8 cellular contexts compared by ENCODE assay signal in the genomic region with DNA sequence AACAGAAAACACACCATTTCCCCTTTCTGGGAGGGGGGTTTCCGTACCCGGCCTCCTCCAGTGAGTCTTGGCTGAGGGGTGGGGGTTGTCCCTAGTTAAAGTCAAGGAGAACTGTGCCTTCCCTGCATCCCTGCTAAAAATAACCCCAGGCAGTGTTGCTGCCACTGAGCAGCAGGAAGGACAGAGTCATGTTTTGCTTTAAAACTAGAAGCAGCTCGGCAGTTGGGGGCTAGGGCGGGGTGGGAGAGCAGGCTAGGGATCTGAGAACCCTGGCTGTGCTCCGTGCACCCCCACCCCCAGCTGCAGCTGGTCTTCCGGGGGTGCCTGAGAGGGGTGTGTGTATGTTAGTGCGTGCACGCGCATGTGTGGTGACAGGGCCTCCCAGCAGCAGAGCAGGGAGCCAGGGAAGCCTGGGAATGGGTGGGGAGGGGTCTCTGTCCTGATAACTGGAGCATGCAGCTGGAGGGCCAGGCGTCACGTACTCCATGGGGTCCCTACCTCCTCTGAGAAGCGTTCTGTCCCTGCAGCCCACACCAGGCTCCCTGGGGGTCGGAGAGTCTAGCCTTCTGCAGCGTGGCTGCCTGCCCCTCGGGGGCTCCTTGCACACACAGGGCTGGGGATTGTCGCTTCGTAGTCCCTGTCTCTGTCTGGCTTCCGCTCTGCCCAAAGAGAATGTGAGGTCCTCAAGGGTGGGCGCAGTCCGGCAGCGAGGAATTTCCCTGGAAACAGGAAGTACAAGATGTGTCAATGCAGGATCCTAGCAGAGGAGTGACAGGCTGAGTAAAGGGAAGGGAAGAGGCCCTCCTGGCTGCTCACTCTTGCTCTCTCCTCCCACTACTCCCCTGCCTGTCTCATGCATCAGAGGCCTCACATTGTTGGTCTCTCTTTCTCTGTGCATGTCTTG. TPM values are rescaled to one million over a fixed set of nuclear protein-coding genes. Genes with fewer than 3 reads are reported as not detected.
DNase-seq lines count a peak whose midpoint lies in the region; TF ChIP-seq lines count a peak whose summit lies in the region.

No MANE protein-coding gene starts in this region.

- H3K27me3 Mint-ChIP-seq in HFFc6 (ENCODE audit: insufficient read depth): peaks cover 11% of the 10 kb centered on the region

- TF ChIP-seq CTCF in GM13977 (IDR thresholded peaks at IDR 0.05; ENCODE audit: extremely low read depth, insufficient read depth, missing control alignments): no peak
- TF ChIP-seq CTCF in HFFc6 (IDR thresholded peaks at IDR 0.05): no peak

- H3K4me3 ChIP-seq in duodenal mucosa (ENCODE audit: low read depth in 1 of 2, low read length in 2 of 2): peak overlapping the region; percentile 22 to 32
- H3K4me3 ChIP-seq in mesodermal cell (ENCODE audit: extremely low read depth, insufficient read depth, low read length, poor library complexity, severe bottlenecking): peak overlapping the region; percentile 30
- H3K4me3 ChIP-seq in urinary bladder (ENCODE audit: low read depth, low read length): no peak overlapping the region

- H3K9me3 Mint-ChIP-seq in HFFc6: no peaks in the 10 kb centered on the region

- H3K4me1 Mint-ChIP-seq in HFFc6 (ENCODE audit: low read depth): peaks cover 16% of the 10 kb centered on the region

- H3K4me1 ChIP-seq in duodenal mucosa (ENCODE audit: control insufficient read depth in 1 of 2, insufficient read depth in 2 of 2, low read length in 2 of 2) (peaks cover 47 to 50% of the 10 kb centered on the region in 2 donors), mesodermal cell (ENCODE audit: control insufficient read depth, insufficient read depth, low read length, poor library complexity, severe bottlenecking) (peaks cover 34% of the 10 kb centered on the region), urinary bladder (ENCODE audit: insufficient read depth) (no peaks in the 10 kb centered on the region)

- no peaks in the 10 kb centered on the region for H3K36me3 ChIP-seq in duodenal mucosa (ENCODE audit: control insufficient read depth in 1 of 2, insufficient read depth in 2 of 2, low read length in 2 of 2)
- no peaks in the 10 kb centered on the region for H3K36me3 ChIP-seq in mesodermal cell (ENCODE audit: control insufficient read depth, insufficient read depth, low read length)
- H3K36me3 ChIP-seq in urinary bladder (ENCODE audit: insufficient read depth): no peaks in the 10 kb centered on the region

- 22 to 31% methylated on average over 16 of the region's 21 CpGs for WGBS in mesodermal cell (ENCODE audit: insufficient coverage in 2 of 2), 2 experiments
- WGBS in urinary bladder: 21% methylated on average over 21 of the region's 21 CpGs

- in situ Hi-C loops in GM13977 (cut with MboI; ENCODE audit: low pct_unique_long_range_greater_than_20kb, low sequenced_read_pairs, unreplicated experiment): no loop called here

- no peaks in the 10 kb centered on the region for H3K27me3 ChIP-seq in duodenal mucosa (ENCODE audit: control insufficient read depth in 1 of 2, insufficient read depth in 2 of 2, low read length in 2 of 2)

- H3K9me3 ChIP-seq in duodenal mucosa (ENCODE audit: control insufficient read depth in 1 of 2, low read length in 2 of 2): no peaks in the 10 kb centered on the region
- no peaks in the 10 kb centered on the region for H3K9me3 ChIP-seq in mesodermal cell (ENCODE audit: control insufficient read depth, low read length)

- peak overlapping the region; percentile 20; the same call in 1 of the 2 replicates for H3K27ac Mint-ChIP-seq in HFFc6

- peak overlapping the region in 1 of 2 donors; percentile 4 for H3K9ac ChIP-seq in duodenal mucosa (ENCODE audit: low read depth in 1 of 2, low read length in 2 of 2)

- H3K4me3 Mint-ChIP-seq in HFFc6: peak overlapping the region; percentile 41; the same call in 1 of the 2 replicates

- peak; percentile 70 for DNase-seq in GM13977 (ENCODE audit: low spot score)
- DNase-seq in HFFc6: no peak
- no peak for DNase-seq in NCI-H1048 (lab: John Stamatoyannopoulos, UW)
- DNase-seq in amniotic stem cell (lab: John Stamatoyannopoulos, UW): no peak

- peak overlapping the region; percentile 32 for H3K27ac ChIP-seq in duodenal mucosa (ENCODE audit: low read depth, low read length)
- H3K27ac ChIP-seq in mesodermal cell (ENCODE audit: low read depth, low read length, severe bottlenecking): peak overlapping the region; percentile 91
- H3K27ac ChIP-seq in urinary bladder (ENCODE audit: low read depth): peak overlapping the region; percentile 34

- H3K36me3 Mint-ChIP-seq in HFFc6 (ENCODE audit: low read depth): no peaks in the 10 kb centered on the region

TF ChIP-seq in PFSK-1, 5 proteins besides CTCF, POLR2A, EP300 and RAD21:
- peak; percentile 72 for TF ChIP-seq POLR2AphosphoS5 (IDR thresholded peaks at IDR 0.05; ENCODE audit: low read depth, low read length)
- TF ChIP-seq, protein P1, sequence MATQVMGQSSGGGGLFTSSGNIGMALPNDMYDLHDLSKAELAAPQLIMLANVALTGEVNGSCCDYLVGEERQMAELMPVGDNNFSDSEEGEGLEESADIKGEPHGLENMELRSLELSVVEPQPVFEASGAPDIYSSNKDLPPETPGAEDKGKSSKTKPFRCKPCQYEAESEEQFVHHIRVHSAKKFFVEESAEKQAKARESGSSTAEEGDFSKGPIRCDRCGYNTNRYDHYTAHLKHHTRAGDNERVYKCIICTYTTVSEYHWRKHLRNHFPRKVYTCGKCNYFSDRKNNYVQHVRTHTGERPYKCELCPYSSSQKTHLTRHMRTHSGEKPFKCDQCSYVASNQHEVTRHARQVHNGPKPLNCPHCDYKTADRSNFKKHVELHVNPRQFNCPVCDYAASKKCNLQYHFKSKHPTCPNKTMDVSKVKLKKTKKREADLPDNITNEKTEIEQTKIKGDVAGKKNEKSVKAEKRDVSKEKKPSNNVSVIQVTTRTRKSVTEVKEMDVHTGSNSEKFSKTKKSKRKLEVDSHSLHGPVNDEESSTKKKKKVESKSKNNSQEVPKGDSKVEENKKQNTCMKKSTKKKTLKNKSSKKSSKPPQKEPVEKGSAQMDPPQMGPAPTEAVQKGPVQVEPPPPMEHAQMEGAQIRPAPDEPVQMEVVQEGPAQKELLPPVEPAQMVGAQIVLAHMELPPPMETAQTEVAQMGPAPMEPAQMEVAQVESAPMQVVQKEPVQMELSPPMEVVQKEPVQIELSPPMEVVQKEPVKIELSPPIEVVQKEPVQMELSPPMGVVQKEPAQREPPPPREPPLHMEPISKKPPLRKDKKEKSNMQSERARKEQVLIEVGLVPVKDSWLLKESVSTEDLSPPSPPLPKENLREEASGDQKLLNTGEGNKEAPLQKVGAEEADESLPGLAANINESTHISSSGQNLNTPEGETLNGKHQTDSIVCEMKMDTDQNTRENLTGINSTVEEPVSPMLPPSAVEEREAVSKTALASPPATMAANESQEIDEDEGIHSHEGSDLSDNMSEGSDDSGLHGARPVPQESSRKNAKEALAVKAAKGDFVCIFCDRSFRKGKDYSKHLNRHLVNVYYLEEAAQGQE (IDR thresholded peaks at IDR 0.05; ENCODE audit: insufficient read depth in 1 of 2, low read depth in 2 of 2, low read length in 2 of 2): peak in 1 of 2 experiments; percentile 37; a peak in 1 of 4 replicates
- peak; percentile 78; the same call in 1 of the 2 replicates for TF ChIP-seq TAF1 (IDR thresholded peaks at IDR 0.05; ENCODE audit: borderline replicate concordance, insufficient read depth, low read length)
- no peak for TF ChIP-seq FOXP2 (optimal IDR thresholded peaks at IDR 0.05; ENCODE audit: borderline replicate concordance, extremely low read depth, extremely low read length, insufficient read depth)
- peak; percentile 53; the same call in 1 of the 2 replicates for TF ChIP-seq SIN3A (IDR thresholded peaks at IDR 0.05; ENCODE audit: borderline replicate concordance, insufficient read depth, low read length)

RNA-seq across cellular contexts. Expression of a gene that starts 16.8 kb away (rescaled TPM):
- total RNA-seq in HFFc6 (2021; fragmentation: NEBNext Ultra II Directional; extraction: Animal tissue kit (Norgen Biotek cat#: 25700)): under 1 TPM in 4 of 6 experiments, not detected in 2; 0.17 to 0.33 (median 0.27) TPM
- 1.2 TPM for polyA plus RNA-seq in PFSK-1 (2012; ENCODE audit: insufficient read length, low read depth)
- 1.2 TPM for polyA plus RNA-seq in mesodermal cell (2013, experiment 1 of 2)
- 1.3 TPM for polyA plus RNA-seq in mesodermal cell (2013, experiment 2 of 2)
- not detected for total RNA-seq in urinary bladder
- polyA plus RNA-seq in urinary bladder: 0.56 TPM

RNA-seq across cellular contexts. Expression of a gene that starts 31.4 kb away (rescaled TPM):
- 10 to 100 TPM in 5 of 6 experiments, 1 to 10 TPM in 1; 7.6 to 12.9 (median 11.8) TPM for total RNA-seq in HFFc6 (2021; fragmentation: NEBNext Ultra II Directional; extraction: Animal tissue kit (Norgen Biotek cat#: 25700))
- polyA plus RNA-seq in PFSK-1 (2012; ENCODE audit: insufficient read length, low read depth): 19.6 TPM
- 19.1 TPM for polyA plus RNA-seq in mesodermal cell (2013, experiment 1 of 2)
- polyA plus RNA-seq in mesodermal cell (2013, experiment 2 of 2): 18.8 TPM
- 5.6 TPM for total RNA-seq in urinary bladder
- 236 TPM for polyA plus RNA-seq in urinary bladder

RNA-seq across cellular contexts. Expression of a gene that starts 56.3 kb away (rescaled TPM):
- not detected for total RNA-seq in HFFc6 (2021; fragmentation: NEBNext Ultra II Directional; extraction: Animal tissue kit (Norgen Biotek cat#: 25700))
- polyA plus RNA-seq in PFSK-1 (2012; ENCODE audit: insufficient read length, low read depth): not detected
- 1.0 TPM for polyA plus RNA-seq in mesodermal cell (2013, experiment 1 of 2)
- polyA plus RNA-seq in mesodermal cell (2013, experiment 2 of 2): not detected
- not detected for total RNA-seq in urinary bladder
- not detected for polyA plus RNA-seq in urinary bladder

Comparison
In these comparisons a context has a peak if more than half of its experiments do, and no peak if none do; other contexts are left out.
1. H3K27ac ChIP-seq: peak in every context shown above with its lines; median percentile 91 in mesodermal cell; 34 in urinary bladder; 32 in duodenal mucosa.